10 cellular contexts compared by ENCODE assay signal in genomic region chr2:54561795-54562592, GRCh38.
DNase-seq lines count a peak whose midpoint lies in the region; ATAC-seq and TF ChIP-seq lines count a peak whose summit lies in the region.
"Had no signal": no experiment of that assay in that cellular context is flagged by ENCODE, and none has a peak within 500 bp of the region (broad histone marks: within the 10 kb centered on the region; RNA-seq: fewer than 3 reads in every experiment).

No MANE protein-coding gene starts in this region.

- no peaks in the 10 kb centered on the region for H3K9me3 Mint-ChIP-seq in CD4-positive, alpha-beta T cell
- no peaks in the 10 kb centered on the region for H3K9me3 Mint-ChIP-seq in activated naive CD8-positive, alpha-beta T cell (ENCODE audit: low read depth)
- H3K9me3 Mint-ChIP-seq in naive B cell = no peaks in the 10 kb centered on the region

- no peak for TF ChIP-seq CTCF in CD4-positive, alpha-beta T cell (IDR thresholded peaks at IDR 0.05)

- no peaks in the 10 kb centered on the region for H3K27me3 ChIP-seq in CD4-positive, alpha-beta T cell (ENCODE audit: control insufficient read depth, insufficient read depth, low read length)
- H3K27me3 ChIP-seq: right atrium auricular region had no signal

- no peak for DNase-seq in CD4-positive, alpha-beta T cell
- DNase-seq in KBM-7 (peak; percentile 46), naive B cell (peak; percentile 47), 8988T (no peak), substantia nigra (lab: John Stamatoyannopoulos, UW) (no peak)
- no peak for DNase-seq in activated effector memory CD4-positive, alpha-beta T cell treated with Interleukin-2 at 50 U/mL for 16 hours
- DNase-seq in stimulated activated naive CD4-positive, alpha-beta T cell (lab: John Stamatoyannopoulos, UW) = no peak
- DNase-seq: NCI-H510A had no signal

- peak overlapping the region; percentile 95 for H3K27ac Mint-ChIP-seq in CD4-positive, alpha-beta T cell
- peak overlapping the region; percentile 96 for H3K27ac Mint-ChIP-seq in activated naive CD8-positive, alpha-beta T cell
- peak overlapping the region; percentile 65 to 95 (median 92) for H3K27ac Mint-ChIP-seq in naive B cell

- peaks cover 65% of the 10 kb centered on the region for H3K36me3 Mint-ChIP-seq in CD4-positive, alpha-beta T cell (ENCODE audit: low read depth)
- peaks cover 3% of the 10 kb centered on the region for H3K36me3 Mint-ChIP-seq in activated naive CD8-positive, alpha-beta T cell
- H3K36me3 Mint-ChIP-seq in naive B cell = peaks cover 0 to 9% of the 10 kb centered on the region in 2 donors

- intact Hi-C loops in CD4-positive, alpha-beta T cell (cut with DNase I, micrococcal nuclease) = no loop called here

- in situ Hi-C loops in KBM-7 (cut with MboI; ENCODE audit: low pct_unique_long_range_greater_than_20kb, low sequenced_read_pairs) = no loop called here

- peak overlapping the region; percentile 43 for H3K27ac ChIP-seq in CD4-positive, alpha-beta T cell (ENCODE audit: low read depth, low read length)
- H3K27ac ChIP-seq in substantia nigra (ENCODE audit: low read depth, low read length, poor library complexity, severe bottlenecking) = no peak overlapping the region

- POLR2A ChIA-PET in CD4-positive, alpha-beta T cell (lab: Charles Lee) = interaction anchor here (1.3 to 7.4 kb wide), 5 partner anchors 12 to 38 kb away, joined by 6 to 158 read pairs (median 6); no protein-coding TSS in a partner anchor

- peak overlapping the region; percentile 88 for H3K4me3 Mint-ChIP-seq in CD4-positive, alpha-beta T cell
- H3K4me3 Mint-ChIP-seq in activated naive CD8-positive, alpha-beta T cell = peak overlapping the region; percentile 79
- H3K4me3 Mint-ChIP-seq in naive B cell = peak overlapping the region; percentile 77 to 99 (median 89)

- H3K4me1 Mint-ChIP-seq in CD4-positive, alpha-beta T cell (ENCODE audit: low read depth) = peaks cover 71% of the 10 kb centered on the region
- H3K4me1 Mint-ChIP-seq in activated naive CD8-positive, alpha-beta T cell (ENCODE audit: low read depth) = peaks cover 64% of the 10 kb centered on the region
- H3K4me1 Mint-ChIP-seq in naive B cell = peaks cover 60 to 67% (median 66%) of the 10 kb centered on the region in 3 donors

- ATAC-seq in CD4-positive, alpha-beta T cell (ENCODE audit: poor library complexity) = no peak
- ATAC-seq in naive B cell (ENCODE audit: low read depth in 2 of 2) = peak in 1 of 2 donors; percentile 12

- H3K9me3 ChIP-seq in CD4-positive, alpha-beta T cell (ENCODE audit: control insufficient read depth, low read length) = no peaks in the 10 kb centered on the region
- H3K9me3 ChIP-seq: right atrium auricular region had no signal

- CTCF ChIA-PET in CD4-positive, alpha-beta T cell (lab: Charles Lee) = interaction anchor here (1.7 kb wide), 1 partner anchor 36 kb away, joined by 5 read pairs; no protein-coding TSS in a partner anchor

- no peaks in the 10 kb centered on the region for H3K27me3 Mint-ChIP-seq in CD4-positive, alpha-beta T cell
- H3K27me3 Mint-ChIP-seq in activated naive CD8-positive, alpha-beta T cell = no peaks in the 10 kb centered on the region
- no peaks in the 10 kb centered on the region for H3K27me3 Mint-ChIP-seq in naive B cell

Comparison
In these comparisons a context has a peak if more than half of its experiments do, and no peak if none do; other contexts are left out.
1. DNase-seq: peak in KBM-7 (single experiment) and naive B cell (single experiment); none in CD4-positive, alpha-beta T cell (0 of 10), 8988T (single experiment), activated effector memory CD4-positive, alpha-beta T cell treated with Interleukin-2 at 50 U/mL for 16 hours (single experiment), stimulated activated naive CD4-positive, alpha-beta T cell (0 of 6) and substantia nigra (0 of 49).
2. Peak in every context shown above with its lines, with median percentiles within 50 percentile points of each other: H3K27ac Mint-ChIP-seq and H3K4me3 Mint-ChIP-seq.